In genomic region chrX:129843209-129843458, GRCh38 we compare ENCODE assay signal across 8 cellular contexts. TPM values are rescaled to one million over a fixed set of nuclear protein-coding genes. Genes with fewer than 3 reads are reported as not detected.
DNase-seq lines count a peak whose midpoint lies in the region; ATAC-seq lines count a peak whose summit lies in the region.

No MANE protein-coding gene starts in this region.

- H3K27me3 ChIP-seq in iPS-18a (ENCODE audit: control insufficient read depth, insufficient read depth, low read length), result no peaks in the 10 kb centered on the region

- peaks cover 13% of the 10 kb centered on the region for H3K36me3 Mint-ChIP-seq in activated T-helper 1 cell treated with anti-CD3 and anti-CD28 coated beads, Interleukin-12 subunit alpha, Interleukin-12 subunit beta, Interleukin-2, Interleukin-4 antibody, amounts not matched to agents 30 ng/mL and 10 ng/mL and 1 ng/mL, durations not matched to agents 14 hours and 24 hours and 36 hours (ENCODE audit: low read depth)
- H3K36me3 Mint-ChIP-seq in stimulated activated naive B cell treated with anti-CD40 and anti-IgM and Interleukin-4, amounts not matched to agents 10 μg/mL and 1 μg/mL and 100 μg/mL, for 72 hours, result peaks cover 0 to 4% of the 10 kb centered on the region in 2 donors

- H3K4me3 ChIP-seq in iPS-18a (ENCODE audit: low read length), result peak overlapping the region; percentile 76

- DNase-seq in NCI-H1417 (lab: John Stamatoyannopoulos, UW) (peak in 2 of 3 experiments; percentile 55 to 62), NCI-H1417 treated with DMSO at 0.1 percent for 48 hours (lab: John Stamatoyannopoulos, UW) (no peak), Kasumi-1 (lab: John Stamatoyannopoulos, UW) (no peak), pons (ENCODE audit: low spot score) (no peak)
- no peak for DNase-seq in activated T-helper 1 cell treated with anti-CD3 and anti-CD28 coated beads, Interleukin-12 subunit alpha, Interleukin-12 subunit beta, Interleukin-2, Interleukin-4 antibody, amounts not matched to agents 30 ng/mL and 10 ng/mL and 1 ng/mL, durations not matched to agents 14 hours and 24 hours and 36 hours (ENCODE audit: low spot score)
- no peak for DNase-seq in stimulated activated naive B cell treated with anti-CD40 and anti-IgM and Interleukin-4, amounts not matched to agents 10 μg/mL and 1 μg/mL and 100 μg/mL, for 72 hours

- H3K4me1 Mint-ChIP-seq in activated T-helper 1 cell treated with anti-CD3 and anti-CD28 coated beads, Interleukin-12 subunit alpha, Interleukin-12 subunit beta, Interleukin-2, Interleukin-4 antibody, amounts not matched to agents 30 ng/mL and 10 ng/mL and 1 ng/mL, durations not matched to agents 14 hours and 24 hours and 36 hours (ENCODE audit: low read depth), result peaks cover 28% of the 10 kb centered on the region
- H3K4me1 Mint-ChIP-seq in stimulated activated naive B cell treated with anti-CD40 and anti-IgM and Interleukin-4, amounts not matched to agents 10 μg/mL and 1 μg/mL and 100 μg/mL, for 72 hours, result peaks cover 5 to 17% of the 10 kb centered on the region in 2 donors

- H3K9ac ChIP-seq in iPS-18a (ENCODE audit: low read length), result peak overlapping the region; percentile 74

- no peaks in the 10 kb centered on the region for H3K4me1 ChIP-seq in iPS-18a (ENCODE audit: control insufficient read depth, low read depth, low read length)

- peaks cover 4% of the 10 kb centered on the region for H3K27me3 Mint-ChIP-seq in activated T-helper 1 cell treated with anti-CD3 and anti-CD28 coated beads, Interleukin-12 subunit alpha, Interleukin-12 subunit beta, Interleukin-2, Interleukin-4 antibody, amounts not matched to agents 30 ng/mL and 10 ng/mL and 1 ng/mL, durations not matched to agents 14 hours and 24 hours and 36 hours (ENCODE audit: insufficient read depth)
- peaks cover 0 to 7% of the 10 kb centered on the region in 2 donors for H3K27me3 Mint-ChIP-seq in stimulated activated naive B cell treated with anti-CD40 and anti-IgM and Interleukin-4, amounts not matched to agents 10 μg/mL and 1 μg/mL and 100 μg/mL, for 72 hours

- H3K36me3 ChIP-seq in iPS-18a (ENCODE audit: control insufficient read depth, low read depth, low read length), result no peaks in the 10 kb centered on the region

- peaks cover 32% of the 10 kb centered on the region for H3K9me3 ChIP-seq in iPS-18a (ENCODE audit: control insufficient read depth, low read depth, low read length)

- no peak overlapping the region for H3K27ac ChIP-seq in iPS-18a (ENCODE audit: low read length)

- H3K27ac Mint-ChIP-seq in activated T-helper 1 cell treated with anti-CD3 and anti-CD28 coated beads, Interleukin-12 subunit alpha, Interleukin-12 subunit beta, Interleukin-2, Interleukin-4 antibody, amounts not matched to agents 30 ng/mL and 10 ng/mL and 1 ng/mL, durations not matched to agents 14 hours and 24 hours and 36 hours, result peak overlapping the region; percentile 52
- peak overlapping the region; percentile 95 for H3K27ac Mint-ChIP-seq in stimulated activated naive B cell treated with anti-CD40 and anti-IgM and Interleukin-4, amounts not matched to agents 10 μg/mL and 1 μg/mL and 100 μg/mL, for 72 hours

- ATAC-seq in stimulated activated naive B cell treated with anti-CD40 and anti-IgM and Interleukin-4, amounts not matched to agents 10 μg/mL and 1 μg/mL and 100 μg/mL, for 72 hours (replicated peaks), result no peak
- no peak for ATAC-seq in esophagus mucosa

- peak overlapping the region; percentile 90 for H3K4me3 Mint-ChIP-seq in activated T-helper 1 cell treated with anti-CD3 and anti-CD28 coated beads, Interleukin-12 subunit alpha, Interleukin-12 subunit beta, Interleukin-2, Interleukin-4 antibody, amounts not matched to agents 30 ng/mL and 10 ng/mL and 1 ng/mL, durations not matched to agents 14 hours and 24 hours and 36 hours
- H3K4me3 Mint-ChIP-seq in stimulated activated naive B cell treated with anti-CD40 and anti-IgM and Interleukin-4, amounts not matched to agents 10 μg/mL and 1 μg/mL and 100 μg/mL, for 72 hours, result peak overlapping the region; percentile 83 to 93

- intact Hi-C loops in activated T-helper 1 cell treated with anti-CD3 and anti-CD28 coated beads, Interleukin-12 subunit alpha, Interleukin-12 subunit beta, Interleukin-2, Interleukin-4 antibody, amounts not matched to agents 30 ng/mL and 10 ng/mL and 1 ng/mL, durations not matched to agents 14 hours and 24 hours and 36 hours (cut with micrococcal nuclease), result loop anchor here (1.0 to 5.0 kb wide), 6 partner anchors 34 to 236 kb away; partner anchors contain the start of genes BCORL1 and UTP14A

- no peaks in the 10 kb centered on the region for H3K9me3 Mint-ChIP-seq in activated T-helper 1 cell treated with anti-CD3 and anti-CD28 coated beads, Interleukin-12 subunit alpha, Interleukin-12 subunit beta, Interleukin-2, Interleukin-4 antibody, amounts not matched to agents 30 ng/mL and 10 ng/mL and 1 ng/mL, durations not matched to agents 14 hours and 24 hours and 36 hours
- H3K9me3 Mint-ChIP-seq in stimulated activated naive B cell treated with anti-CD40 and anti-IgM and Interleukin-4, amounts not matched to agents 10 μg/mL and 1 μg/mL and 100 μg/mL, for 72 hours, result no peaks in the 10 kb centered on the region

RNA-seq across cellular contexts. Expression of gene ZDHHC9, which starts 0.6 kb away (rescaled TPM):
- 13.6 and 14.2 TPM in 2 replicates for total RNA-seq in activated T-helper 1 cell treated with anti-CD3 and anti-CD28 coated beads, Interleukin-12 subunit alpha, Interleukin-12 subunit beta, Interleukin-2, Interleukin-4 antibody, amounts not matched to agents 30 ng/mL and 10 ng/mL and 1 ng/mL, durations not matched to agents 14 hours and 24 hours and 36 hours
- 12.8 TPM for total RNA-seq in esophagus mucosa

Comparison
In these comparisons a context has a peak if more than half of its experiments do, and no peak if none do; other contexts are left out.
1. DNase-seq: peak in NCI-H1417 (2 of 3); none in NCI-H1417 treated with DMSO at 0.1 percent for 48 hours (single experiment), activated T-helper 1 cell treated with anti-CD3 and anti-CD28 coated beads, Interleukin-12 subunit alpha, Interleukin-12 subunit beta, Interleukin-2, Interleukin-4 antibody, amounts not matched to agents 30 ng/mL and 10 ng/mL and 1 ng/mL, durations not matched to agents 14 hours and 24 hours and 36 hours (single experiment), stimulated activated naive B cell treated with anti-CD40 and anti-IgM and Interleukin-4, amounts not matched to agents 10 μg/mL and 1 μg/mL and 100 μg/mL, for 72 hours (single experiment), Kasumi-1 (0 of 2) and pons (single experiment).